ENCODE assay signal across 1 cellular context in the genomic region with DNA sequence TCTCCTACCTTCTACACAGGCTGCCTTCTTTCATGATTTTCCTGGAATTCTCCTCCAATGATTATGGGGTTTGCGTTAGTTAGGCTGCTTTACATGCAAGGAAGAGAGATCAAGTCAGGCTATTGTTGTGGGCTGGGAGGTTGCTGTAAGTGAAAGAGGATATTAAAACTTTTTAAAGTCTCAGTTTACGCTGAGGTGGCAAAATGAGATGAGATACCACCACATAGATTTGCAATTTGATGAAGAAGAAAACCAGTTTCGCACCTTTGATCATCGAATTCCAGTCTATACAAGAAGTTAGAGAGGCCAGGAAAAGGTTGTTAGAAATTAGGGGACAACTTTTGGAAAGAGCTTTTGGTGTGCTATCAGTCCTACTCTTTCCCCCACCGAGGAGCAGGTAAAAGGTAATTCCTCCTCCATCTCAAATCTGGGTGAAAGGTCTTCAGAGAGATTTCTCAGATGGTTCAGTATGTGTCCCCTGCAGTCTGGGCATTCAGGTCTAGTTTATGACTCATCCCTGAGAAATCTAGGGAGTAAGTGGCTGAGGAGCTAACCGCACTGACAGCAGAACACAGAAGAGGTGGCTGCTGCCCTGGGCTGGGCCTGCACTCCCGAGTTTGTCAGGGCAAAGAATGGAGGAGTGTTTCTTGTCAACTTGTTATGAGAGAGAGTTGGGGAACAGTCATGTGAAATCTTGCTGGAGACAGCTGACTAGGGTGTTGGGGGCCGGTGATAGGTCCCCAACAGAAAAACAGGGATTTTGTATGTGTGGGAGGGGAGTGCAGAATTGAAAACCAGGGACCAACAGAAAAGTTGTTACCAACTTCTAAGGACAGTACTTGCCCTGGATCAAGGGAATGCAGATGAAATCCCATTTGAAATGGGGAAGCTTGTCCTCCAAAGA.
TF ChIP-seq lines count a peak whose summit lies in the region.

No MANE protein-coding gene starts in this region.

TF ChIP-seq in HCT116, 20 proteins besides CTCF, POLR2A, EP300 and RAD21 (continued from another document):
- TF ChIP-seq REST (IDR thresholded peaks at IDR 0.05; ENCODE audit: low read depth) (no peak), ZFX (IDR thresholded peaks at IDR 0.05) (no peak), CBX3 (IDR thresholded peaks at IDR 0.05; ENCODE audit: low read depth) (peak; percentile 65; the same call in 1 of the 2 replicates), FOSL1 (IDR thresholded peaks at IDR 0.05; ENCODE audit: low read depth) (peak; percentile 84), MAX (IDR thresholded peaks at IDR 0.05) (no peak), SIN3A (IDR thresholded peaks at IDR 0.05; ENCODE audit: low read depth) (no peak), POLR2AphosphoS5 (IDR thresholded peaks at IDR 0.05; ENCODE audit: low read depth, low read length) (peak; percentile 23; the same call in 1 of the 2 replicates), JUND (IDR thresholded peaks at IDR 0.05) (peak; percentile 87)
